ENCODE assay signal across 8 cellular contexts in genomic region chr20:18137412-18138265, GRCh38. TPM values are rescaled to one million over a fixed set of nuclear protein-coding genes. Genes with fewer than 3 reads are reported as not detected.
DNase-seq lines count a peak whose midpoint lies in the region; ATAC-seq and TF ChIP-seq lines count a peak whose summit lies in the region.

Gene KAT14 (plus strand): TSS chr20:18137863. CDS start chr20:18142661, 4,798 bp downstream.
Gene PET117 (plus strand): TSS chr20:18137863. CDS start chr20:18137956, 93 bp downstream.

- H2BK120ac ChIP-seq in mesenchymal stem cell (ENCODE audit: low read depth, low read length) = peak within 1 kb of the TSS; percentile 77

- DNase-seq in COLO668 (lab: John Stamatoyannopoulos, UW; ENCODE audit: unreplicated experiment) (peak; percentile 96), HL-60 (ENCODE audit: low read depth in 1 of 2, low spot score in 1 of 2) (peak; percentile 87 to 88), mesenchymal stem cell (peak; percentile 95)
- DNase-seq in NK-92 treated with Interleukin-12 subunit alpha and Interleukin-12 subunit beta, amount 100 ng/mL, for 24 hours (lab: John Stamatoyannopoulos, UW) = peak; percentile 78
- peak; percentile 76 to 80 for DNase-seq in activated CD8-positive, alpha-beta memory T cell treated with anti-CD3 and anti-CD28 coated beads for 4 hours (ENCODE audit: low read depth in 2 of 2)
- DNase-seq in effector memory CD8-positive, alpha-beta T cell = peak; percentile 90 to 93 (median 92)
- peak; percentile 82 for DNase-seq in stimulated activated CD8-positive, alpha-beta memory T cell treated with anti-CD3 and anti-CD28 coated beads, Interleukin-12 subunit alpha, Interleukin-12 subunit beta, amount 100 ng/mL, for 24 hours (ENCODE audit: extremely low read depth)

- peaks cover 7% of the 10 kb centered on the region for H3K79me1 ChIP-seq in mesenchymal stem cell (replicated peaks; ENCODE audit: low read length, poor library complexity, severe bottlenecking)

- H3K27me3 ChIP-seq in HL-60 (ENCODE audit: insufficient read depth, poor library complexity, severe bottlenecking) (no peaks in the 10 kb centered on the region), mesenchymal stem cell (ENCODE audit: control insufficient read depth in 1 of 2, insufficient read depth in 1 of 2, low read length in 2 of 2) (no peaks in the 10 kb centered on the region)

- H3K36me3 ChIP-seq in mesenchymal stem cell (ENCODE audit: control insufficient read depth in 1 of 2, insufficient read depth in 2 of 2, low read depth in 1 of 2, low read length in 2 of 2) = peaks cover 3 to 7% of the 10 kb centered on the region in 2 experiments

- H3K27ac Mint-ChIP-seq in effector memory CD8-positive, alpha-beta T cell = peak within 1 kb of the TSS; percentile 91 to 92

- peak within 1 kb of the TSS; percentile 86 for H4K8ac ChIP-seq in mesenchymal stem cell (ENCODE audit: low read length)

- peak; percentile 80 for ATAC-seq in GM19463 (IDR thresholded peaks at IDR 0.05; ENCODE audit: unreplicated experiment)
- ATAC-seq in effector memory CD8-positive, alpha-beta T cell (replicated peaks) = peak; percentile 91

- peaks cover 17 to 23% of the 10 kb centered on the region in 2 donors for H3K4me1 Mint-ChIP-seq in effector memory CD8-positive, alpha-beta T cell (ENCODE audit: low read depth in 2 of 2)

- no peaks in the 10 kb centered on the region for H3K27me3 Mint-ChIP-seq in effector memory CD8-positive, alpha-beta T cell

- H3K4me3 Mint-ChIP-seq in effector memory CD8-positive, alpha-beta T cell = peak within 1 kb of the TSS; percentile 84 to 87

- no peak within 1 kb of the TSS for H2AK5ac ChIP-seq in mesenchymal stem cell (ENCODE audit: low read length, severe bottlenecking)

- H2AFZ ChIP-seq in mesenchymal stem cell (ENCODE audit: low read depth, low read length) = peak within 1 kb of the TSS; percentile 99

- H3K4me2 ChIP-seq in mesenchymal stem cell (ENCODE audit: low read length, poor library complexity, severe bottlenecking) = peak within 1 kb of the TSS; percentile 84

- H3K9me3 Mint-ChIP-seq in effector memory CD8-positive, alpha-beta T cell = no peaks in the 10 kb centered on the region

- peak within 1 kb of the TSS in 1 of 2 experiments; percentile 72 for H3K23ac ChIP-seq in mesenchymal stem cell (ENCODE audit: low read length in 2 of 2)

- H3K36me3 Mint-ChIP-seq in effector memory CD8-positive, alpha-beta T cell (ENCODE audit: insufficient read depth) = peaks cover 27% of the 10 kb centered on the region

- H3K4ac ChIP-seq in mesenchymal stem cell (ENCODE audit: low read depth in 1 of 2, low read length in 2 of 2) = peak within 1 kb of the TSS; percentile 79 to 93

- under 1% methylated on average over 85 of the region's 87 CpGs for WGBS in mesenchymal stem cell

- peak within 1 kb of the TSS; percentile 75 for H2BK15ac ChIP-seq in mesenchymal stem cell (ENCODE audit: low read depth, poor library complexity, severe bottlenecking)

- H3K14ac ChIP-seq in mesenchymal stem cell (ENCODE audit: low read length in 2 of 2) = peak within 1 kb of the TSS in 1 of 2 experiments; percentile 76

- no peaks in the 10 kb centered on the region for H3K9me3 ChIP-seq in mesenchymal stem cell (ENCODE audit: control insufficient read depth, low read length)

- peak within 1 kb of the TSS; percentile 95 for H3K9ac ChIP-seq in mesenchymal stem cell (ENCODE audit: low read length)

- H3K27ac ChIP-seq in HL-60 (replicated peaks) = peak within 1 kb of the TSS; percentile 96
- peak within 1 kb of the TSS; percentile 83 for H3K27ac ChIP-seq in mesenchymal stem cell (ENCODE audit: low read length, poor library complexity, severe bottlenecking)

- peak within 1 kb of the TSS; percentile 98 for H4K91ac ChIP-seq in mesenchymal stem cell (ENCODE audit: low read length)

- H2BK5ac ChIP-seq in mesenchymal stem cell (ENCODE audit: low read depth, low read length, poor library complexity, severe bottlenecking) = peak within 1 kb of the TSS; percentile 83

- peak within 1 kb of the TSS; percentile 94 to 99 for H3K18ac ChIP-seq in mesenchymal stem cell (ENCODE audit: low read depth in 1 of 2, low read length in 2 of 2)

- H2BK12ac ChIP-seq in mesenchymal stem cell (ENCODE audit: low read length in 2 of 2) = no peak within 1 kb of the TSS

- peak within 1 kb of the TSS; percentile 75 for H3K4me3 ChIP-seq in HL-60 (replicated peaks; ENCODE audit: insufficient read depth, low read length)
- H3K4me3 ChIP-seq in mesenchymal stem cell (ENCODE audit: insufficient read depth in 1 of 2, low read depth in 1 of 2, low read length in 2 of 2) = peak within 1 kb of the TSS; percentile 85 to 94

- peaks cover 2% of the 10 kb centered on the region for H3K4me1 ChIP-seq in mesenchymal stem cell (ENCODE audit: control insufficient read depth, insufficient read depth, low read depth, low read length)

- no peak for TF ChIP-seq CTCF in HL-60 (IDR thresholded peaks at IDR 0.05; ENCODE audit: insufficient read depth, low read length)

RNA-seq across cellular contexts. Expression of gene KAT14, which starts in this region (rescaled TPM):
- 7.0 TPM for polyA plus RNA-seq in mesenchymal stem cell (2013, experiment 1 of 2)
- polyA plus RNA-seq in mesenchymal stem cell (2013, experiment 2 of 2) = 6.7 TPM

RNA-seq across cellular contexts. Expression of gene PET117, which starts in this region (rescaled TPM):
- 12.0 TPM for polyA plus RNA-seq in mesenchymal stem cell (2013, experiment 1 of 2)
- 13.1 TPM for polyA plus RNA-seq in mesenchymal stem cell (2013, experiment 2 of 2)

Comparison
In these comparisons a context has a peak if more than half of its experiments do, and no peak if none do; other contexts are left out.
1. Peak in every context shown above with its lines: DNase-seq, ATAC-seq, H3K4me3 ChIP-seq and H3K27ac ChIP-seq.